ENCODE assay signal across 8 cellular contexts in the genomic region with DNA sequence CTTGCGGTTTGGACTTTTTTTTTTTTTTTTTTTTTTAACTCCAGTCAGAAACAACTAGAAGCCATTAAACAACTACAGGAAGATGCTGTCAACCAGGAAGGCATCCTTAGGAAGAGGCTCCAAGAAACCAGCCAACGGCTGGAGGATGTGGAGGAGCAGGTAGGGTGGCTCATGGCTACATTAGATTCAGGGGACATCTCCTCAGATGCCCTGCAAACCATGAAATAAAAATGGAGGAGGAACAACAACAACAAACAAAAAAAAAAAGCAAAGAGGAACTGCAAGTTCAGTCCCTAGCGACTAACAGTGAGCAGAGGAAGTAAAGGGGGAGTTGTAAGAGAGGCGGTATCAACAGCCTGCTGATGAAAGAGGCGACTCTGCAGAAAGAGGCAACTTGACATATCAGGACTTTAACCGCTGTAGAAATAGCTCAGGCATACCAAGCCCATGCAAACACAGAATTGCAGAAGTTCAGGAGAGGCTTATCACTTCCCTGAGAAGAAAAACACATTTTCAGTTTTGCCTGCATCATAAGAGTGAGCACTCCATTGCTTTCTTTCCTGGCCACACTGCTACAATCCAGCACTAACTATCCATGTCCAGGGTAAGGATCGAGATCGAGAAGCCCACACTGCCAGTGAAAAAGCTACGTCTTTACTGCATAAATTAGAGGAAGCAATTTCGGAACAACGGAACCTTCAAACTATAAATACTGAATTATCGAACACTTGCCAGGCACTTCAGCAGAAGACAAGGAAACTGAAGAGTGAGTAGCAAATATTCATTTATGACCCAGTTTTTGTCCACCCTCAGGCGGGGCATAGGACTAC.
A peak's percentile ranks its signal among the peaks of the same experiment; 100 is the strongest.
DNase-seq lines count a peak whose midpoint lies in the region; ATAC-seq and TF ChIP-seq lines count a peak whose summit lies in the region.

No MANE protein-coding gene starts in this region.

- peak overlapping the region; percentile 99 for H3K27ac ChIP-seq in neutrophil

- intact Hi-C loops in dendritic cell treated with granulocyte-macrophage colony-stimulating factor and Interleukin-4, amounts not matched to agents 40 ng/mL and 50 ng/mL, for 4 days (cut with micrococcal nuclease), result loop anchor here (1.0 to 5.0 kb wide), 4 partner anchors 20 to 145 kb away; a partner anchor contains a TSS

- peak; percentile 3 to 32 for DNase-seq in stimulated activated CD4-positive, alpha-beta T cell treated with anti-CD3 and anti-CD28 coated beads, Interleukin-15, amount 100 ng/mL, for 1 hour (ENCODE audit: low read depth in 1 of 2, low spot score in 1 of 2)
- DNase-seq in stimulated activated CD4-positive, alpha-beta T cell treated with anti-CD3 and anti-CD28 coated beads, Interleukin-12 subunit alpha, Interleukin-12 subunit beta, amount 100 ng/mL, for 4 hours, result no peak
- no peak for DNase-seq in WTC11 (ENCODE audit: low spot score)
- no peak for DNase-seq in NCI-H524 (lab: John Stamatoyannopoulos, UW)
- no peak for DNase-seq in COR-L47 (lab: John Stamatoyannopoulos, UW)

- no peak overlapping the region for H3K4me3 Mint-ChIP-seq in WTC11
- H3K4me3 Mint-ChIP-seq in dendritic cell treated with granulocyte-macrophage colony-stimulating factor and Interleukin-4, amounts not matched to agents 40 ng/mL and 50 ng/mL, for 4 days, result peak overlapping the region; percentile 84

- POLR2A ChIA-PET in WTC11 (lab: Charles Lee), result no interaction called here

- CTCF ChIA-PET in WTC11 (lab: Charles Lee), result interaction anchor here (1.1 kb wide), 1 partner anchor 335 kb away, joined by 4 read pairs; no protein-coding TSS in a partner anchor

- H3K9me3 ChIP-seq in neutrophil, result no peaks in the 10 kb centered on the region

- no peaks in the 10 kb centered on the region; the same call in 1 of the 2 replicates for H3K27me3 Mint-ChIP-seq in WTC11 (ENCODE audit: low read depth)
- H3K27me3 Mint-ChIP-seq in dendritic cell treated with granulocyte-macrophage colony-stimulating factor and Interleukin-4, amounts not matched to agents 40 ng/mL and 50 ng/mL, for 4 days, result no peaks in the 10 kb centered on the region

- no peak for TF ChIP-seq CTCF in WTC11 (IDR thresholded peaks at IDR 0.05)
- TF ChIP-seq CTCF in neutrophil (IDR thresholded peaks at IDR 0.05), result no peak

- 0 out of 2 replicates have a peak overlapping the region, but pooled peaks have one; percentile 63 for H3K27ac Mint-ChIP-seq in WTC11
- H3K27ac Mint-ChIP-seq in dendritic cell treated with granulocyte-macrophage colony-stimulating factor and Interleukin-4, amounts not matched to agents 40 ng/mL and 50 ng/mL, for 4 days, result peak overlapping the region; percentile 95

- ATAC-seq in HG03432 (IDR thresholded peaks at IDR 0.05; ENCODE audit: unreplicated experiment), result peak; percentile 74
- peak; percentile 52 for ATAC-seq in WTC11

- peaks cover 3% of the 10 kb centered on the region for H3K9me3 Mint-ChIP-seq in WTC11
- peaks cover 5% of the 10 kb centered on the region for H3K9me3 Mint-ChIP-seq in dendritic cell treated with granulocyte-macrophage colony-stimulating factor and Interleukin-4, amounts not matched to agents 40 ng/mL and 50 ng/mL, for 4 days

- H3K4me1 ChIP-seq in neutrophil (ENCODE audit: control insufficient read depth in 1 of 2, insufficient read depth in 1 of 2, low read depth in 1 of 2, low read length in 1 of 2), result peaks cover 42 to 58% of the 10 kb centered on the region in 2 experiments

- H3K4me1 Mint-ChIP-seq in WTC11, result peaks cover 8% of the 10 kb centered on the region
- peaks cover 48% of the 10 kb centered on the region for H3K4me1 Mint-ChIP-seq in dendritic cell treated with granulocyte-macrophage colony-stimulating factor and Interleukin-4, amounts not matched to agents 40 ng/mL and 50 ng/mL, for 4 days (ENCODE audit: low read depth)

- H3K27me3 ChIP-seq in neutrophil, result no peaks in the 10 kb centered on the region

- peak overlapping the region; percentile 75 to 84 for H3K4me3 ChIP-seq in neutrophil (ENCODE audit: low read depth in 1 of 2, low read length in 1 of 2)

- no peaks in the 10 kb centered on the region for H3K36me3 ChIP-seq in neutrophil

- H3K36me3 Mint-ChIP-seq in WTC11, result peaks cover 5% of the 10 kb centered on the region
- H3K36me3 Mint-ChIP-seq in dendritic cell treated with granulocyte-macrophage colony-stimulating factor and Interleukin-4, amounts not matched to agents 40 ng/mL and 50 ng/mL, for 4 days (ENCODE audit: low read depth), result peaks cover 12% of the 10 kb centered on the region

TF ChIP-seq in WTC11, 78 proteins besides CTCF, POLR2A, EP300 and RAD21:
- no peak for TF ChIP-seq JUN (CRISPR knock-in tag; IDR thresholded peaks at IDR 0.05)
- TF ChIP-seq, protein P1, sequence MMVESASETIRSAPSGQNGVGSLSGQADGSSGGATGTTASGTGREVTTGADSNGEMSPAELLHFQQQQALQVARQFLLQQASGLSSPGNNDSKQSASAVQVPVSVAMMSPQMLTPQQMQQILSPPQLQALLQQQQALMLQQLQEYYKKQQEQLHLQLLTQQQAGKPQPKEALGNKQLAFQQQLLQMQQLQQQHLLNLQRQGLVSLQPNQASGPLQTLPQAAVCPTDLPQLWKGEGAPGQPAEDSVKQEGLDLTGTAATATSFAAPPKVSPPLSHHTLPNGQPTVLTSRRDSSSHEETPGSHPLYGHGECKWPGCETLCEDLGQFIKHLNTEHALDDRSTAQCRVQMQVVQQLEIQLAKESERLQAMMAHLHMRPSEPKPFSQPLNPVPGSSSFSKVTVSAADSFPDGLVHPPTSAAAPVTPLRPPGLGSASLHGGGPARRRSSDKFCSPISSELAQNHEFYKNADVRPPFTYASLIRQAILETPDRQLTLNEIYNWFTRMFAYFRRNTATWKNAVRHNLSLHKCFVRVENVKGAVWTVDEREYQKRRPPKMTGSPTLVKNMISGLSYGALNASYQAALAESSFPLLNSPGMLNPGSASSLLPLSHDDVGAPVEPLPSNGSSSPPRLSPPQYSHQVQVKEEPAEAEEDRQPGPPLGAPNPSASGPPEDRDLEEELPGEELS (CRISPR knock-in tag; IDR thresholded peaks at IDR 0.05), result no peak
- no peak for TF ChIP-seq ZNF121 (CRISPR knock-in tag; IDR thresholded peaks at IDR 0.05)
- TF ChIP-seq ZNF138 (CRISPR knock-in tag; conservative IDR thresholded peaks at IDR 0.05), result no peak
- TF ChIP-seq, protein P2, sequence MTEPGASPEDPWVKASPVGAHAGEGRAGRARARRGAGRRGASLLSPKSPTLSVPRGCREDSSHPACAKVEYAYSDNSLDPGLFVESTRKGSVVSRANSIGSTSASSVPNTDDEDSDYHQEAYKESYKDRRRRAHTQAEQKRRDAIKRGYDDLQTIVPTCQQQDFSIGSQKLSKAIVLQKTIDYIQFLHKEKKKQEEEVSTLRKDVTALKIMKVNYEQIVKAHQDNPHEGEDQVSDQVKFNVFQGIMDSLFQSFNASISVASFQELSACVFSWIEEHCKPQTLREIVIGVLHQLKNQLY (CRISPR knock-in tag; IDR thresholded peaks at IDR 0.05), result no peak
TF ChIP-seq in WTC11: peak in this region for 0.

Comparison
In these comparisons a context has a peak if more than half of its experiments do, and no peak if none do; other contexts are left out.
1. DNase-seq: peak in stimulated activated CD4-positive, alpha-beta T cell treated with anti-CD3 and anti-CD28 coated beads, Interleukin-15, amount 100 ng/mL, for 1 hour (2 of 2); none in stimulated activated CD4-positive, alpha-beta T cell treated with anti-CD3 and anti-CD28 coated beads, Interleukin-12 subunit alpha, Interleukin-12 subunit beta, amount 100 ng/mL, for 4 hours (single experiment), WTC11 (single experiment), NCI-H524 (0 of 2) and COR-L47 (single experiment).